ENCODE assay signal across 23 cellular contexts in genomic region chr7:35286422-35286821, GRCh38. TPM values are rescaled to one million over a fixed set of nuclear protein-coding genes. Genes with fewer than 3 reads are reported as not detected.
DNase-seq lines count a peak whose midpoint lies in the region; FAIRE-seq and TF ChIP-seq lines count a peak whose summit lies in the region.
"Had no signal": no experiment of that assay in that cellular context is flagged by ENCODE, and none has a peak within 500 bp of the region (broad histone marks: within the 10 kb centered on the region; RNA-seq: fewer than 3 reads in every experiment).

No MANE protein-coding gene starts in this region.

- no peak overlapping the region for H2AK5ac ChIP-seq in mesendoderm (ENCODE audit: low read length)

- H3K56ac ChIP-seq in mesendoderm (ENCODE audit: low read length): peak overlapping the region; percentile 30

- H3K9me3 ChIP-seq in ascending aorta: no peaks in the 10 kb centered on the region

- peaks cover 3% of the 10 kb centered on the region for H3K4me1 ChIP-seq in mesendoderm (ENCODE audit: control insufficient read depth, low read depth, low read length)
- no peaks in the 10 kb centered on the region for H3K4me1 ChIP-seq in ascending aorta
- H3K4me1 ChIP-seq: spleen had no signal

- intact Hi-C loops in ascending aorta (cut with DNase I): no loop called here

- H3K4me2 ChIP-seq in mesendoderm (ENCODE audit: low read length): no peak overlapping the region

- H2BK5ac ChIP-seq in mesendoderm (ENCODE audit: low read length): no peak overlapping the region

- in situ Hi-C loops in Caki2 (cut with HindIII; ENCODE audit: low pct_unique_long_range_greater_than_20kb, low sequenced_read_pairs): no loop called here

- no peaks in the 10 kb centered on the region for H3K79me1 ChIP-seq in mesendoderm (ENCODE audit: low read length)

- TF ChIP-seq CTCF in bronchial epithelial cell (IDR thresholded peaks at IDR 0.05; ENCODE audit: insufficient read depth, low read length, severe bottlenecking): no peak
- no peak for TF ChIP-seq CTCF in ascending aorta (IDR thresholded peaks at IDR 0.05)

- H4K5ac ChIP-seq in mesendoderm (ENCODE audit: low read length): no peak overlapping the region

- peak; percentile 32 for DNase-seq in Caki2 (ENCODE audit: low read depth)
- peak; percentile 89 for DNase-seq in NCI-H226
- peak; percentile 10 for DNase-seq in bronchial epithelial cell (ENCODE audit: low read depth)
- no peak for DNase-seq in mesendoderm
- DNase-seq in ascending aorta (ENCODE audit: low spot score in 2 of 2): no peak
- no peak for DNase-seq in T-helper 1 cell
- no peak for DNase-seq in NCI-H446 treated with DMSO at 0.1 percent for 48 hours (lab: John Stamatoyannopoulos, UW)
- DNase-seq in activated CD8-positive, alpha-beta memory T cell treated with anti-CD3 and anti-CD28 coated beads, Interleukin-2, amount 50 U/mL, for 48 hours: no peak
- DNase-seq: activated B cell treated with CpG ODN at 0.5 μM for 24 hours; activated CD4-positive, alpha-beta memory T cell treated with anti-CD3 and anti-CD28 coated beads, Interleukin-2, amount 10 ng/mL, durations not matched to agents 7 days and 5 days; activated naive CD4-positive, alpha-beta T cell treated with anti-CD3 and anti-CD28 coated beads, Interleukin-2, amount 10 ng/mL, durations not matched to agents 7 days and 5 days; activated T-cell treated with anti-CD3 and anti-CD28 coated beads, Interleukin-2, amount 50 U/mL, for 1 hour; aorta; DMS53; foreskin melanocyte; NCI-H1694 treated with DMSO at 0.1 percent for 48 hours; posterior cingulate gyrus; spleen had no signal

- no peaks in the 10 kb centered on the region for H3K79me2 ChIP-seq in mesendoderm (ENCODE audit: control insufficient read depth, insufficient read depth, low read length)

- H4K8ac ChIP-seq in mesendoderm (ENCODE audit: low read depth, low read length): no peak overlapping the region

- no peaks in the 10 kb centered on the region for H3K27me3 ChIP-seq in bronchial epithelial cell (ENCODE audit: control insufficient read depth, insufficient read depth, low read length)
- no peaks in the 10 kb centered on the region for H3K27me3 ChIP-seq in mesendoderm (ENCODE audit: insufficient read depth, low read length, poor library complexity)
- H3K27me3 ChIP-seq in ascending aorta: no peaks in the 10 kb centered on the region

- no peak overlapping the region for H2BK15ac ChIP-seq in mesendoderm (replicated peaks; ENCODE audit: low read depth)

- H3K36me3 ChIP-seq in bronchial epithelial cell (ENCODE audit: control insufficient read depth, insufficient read depth, low read length) (no peaks in the 10 kb centered on the region), mesendoderm (ENCODE audit: control insufficient read depth, insufficient read depth, low read length) (no peaks in the 10 kb centered on the region), ascending aorta (no peaks in the 10 kb centered on the region)
- H3K36me3 ChIP-seq: spleen had no signal

- FAIRE-seq in bronchial epithelial cell (lab: Jason Lieb, UNC): no peak
- FAIRE-seq: colon had no signal

- H2BK120ac ChIP-seq in mesendoderm (ENCODE audit: low read depth, low read length): peak overlapping the region; percentile 73

- H3K4me3 ChIP-seq in bronchial epithelial cell (ENCODE audit: low read depth, low read length): no peak overlapping the region
- H3K4me3 ChIP-seq in mesendoderm (ENCODE audit: low read length): no peak overlapping the region
- H3K4me3 ChIP-seq in ascending aorta: no peak overlapping the region
- H3K4me3 ChIP-seq: spleen had no signal

- H3K4ac ChIP-seq in mesendoderm (ENCODE audit: low read depth, low read length): no peak overlapping the region

- H3K27ac ChIP-seq in mesendoderm (ENCODE audit: low read depth, low read length) (no peak overlapping the region), ascending aorta (no peak overlapping the region)
- H3K27ac ChIP-seq: HL-60, spleen had no signal

- no peak overlapping the region for H3K9ac ChIP-seq in mesendoderm (ENCODE audit: low read length)

- no peak overlapping the region for H3K23ac ChIP-seq in mesendoderm (ENCODE audit: low read length)

- H3K18ac ChIP-seq in mesendoderm (ENCODE audit: low read length): no peak overlapping the region

RNA-seq across cellular contexts. Expression of gene TBX20, which starts 32.5 kb away (rescaled TPM):
- total RNA-seq in Caki2 (2014; rRNA removed; shearing (Covaris generic); ENCODE audit: low replicate concordance): not detected in 2 replicates
- under 0.01 TPM in 1 of 2 replicates, not detected in the other for total RNA-seq in bronchial epithelial cell
- polyA plus RNA-seq in mesendoderm (2013, experiment 1 of 2): 0.15 TPM
- polyA plus RNA-seq in mesendoderm (2013, experiment 2 of 2): 0.21 TPM
- not detected for total RNA-seq in ascending aorta
- total RNA-seq: aorta; natural killer cell treated with Interleukin-12 subunit alpha and Interleukin-12 subunit beta and Interleukin-15 and Interleukin-18, amount 100 ng/mL, for 72 hours; NCI-H460; spleen; ureter had no signal
- polyA plus RNA-seq: spleen had no signal

Comparison
In these comparisons a context has a peak if more than half of its experiments do, and no peak if none do; other contexts are left out.
1. DNase-seq: peak in Caki2 (single experiment), NCI-H226 (single experiment) and bronchial epithelial cell (single experiment); none in mesendoderm (single experiment), ascending aorta (0 of 2), T-helper 1 cell (0 of 5), NCI-H446 treated with DMSO at 0.1 percent for 48 hours (single experiment) and activated CD8-positive, alpha-beta memory T cell treated with anti-CD3 and anti-CD28 coated beads, Interleukin-2, amount 50 U/mL, for 48 hours (single experiment).